1 cellular context compared by ENCODE assay signal in the genomic region with DNA sequence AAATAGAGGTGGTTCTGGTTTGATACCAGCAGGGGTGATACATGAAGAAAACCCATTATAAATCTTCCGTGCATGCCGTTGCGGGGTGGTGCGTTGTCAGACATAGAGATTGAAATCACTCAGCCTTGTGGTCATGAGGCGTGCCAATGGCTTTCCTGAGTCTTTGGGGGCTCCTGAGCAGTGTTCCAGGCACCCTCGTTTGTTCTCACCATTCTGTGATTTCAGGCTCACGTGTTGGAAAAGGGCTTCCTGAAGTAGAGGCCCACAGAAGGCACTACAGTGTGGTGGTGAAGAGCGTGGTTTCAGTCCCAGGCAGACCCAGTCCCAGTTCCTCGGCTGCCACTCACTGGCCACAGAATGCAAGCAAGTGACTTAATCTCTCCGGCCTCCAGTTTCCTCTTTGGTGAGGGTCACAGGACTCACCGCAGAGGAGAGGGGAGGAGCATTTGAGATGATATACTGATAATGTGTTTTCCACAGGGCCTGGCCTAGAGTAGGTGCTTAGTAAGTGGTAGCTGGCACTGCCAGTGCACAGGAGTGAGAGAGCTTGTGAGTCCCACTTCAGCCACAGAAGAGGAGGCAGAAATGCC.
TF ChIP-seq lines count a peak whose summit lies in the region.

No MANE protein-coding gene starts in this region.

TF ChIP-seq in HepG2, 621 proteins besides CTCF, POLR2A, EP300 and RAD21 (continued from another document):
- TF ChIP-seq MLX (CRISPR knock-in tag; IDR thresholded peaks at IDR 0.05) (no peak), RBAK (CRISPR knock-in tag; IDR thresholded peaks at IDR 0.05) (no peak), TBX3 (IDR thresholded peaks at IDR 0.05; ENCODE audit: borderline replicate concordance) (peak; percentile 58; the same call in 1 of the 2 replicates), ISX (CRISPR knock-in tag; conservative IDR thresholded peaks at IDR 0.05) (no peak), SAFB2 (CRISPR knock-in tag; IDR thresholded peaks at IDR 0.05; ENCODE audit: borderline replicate concordance, low read depth) (no peak), NFAT5 (CRISPR knock-in tag; IDR thresholded peaks at IDR 0.05) (0 out of 2 replicates have a peak, but pooled peaks have one; percentile 29), SSRP1 (CRISPR knock-in tag; IDR thresholded peaks at IDR 0.05) (peak; percentile 81; the same call in 1 of the 2 replicates), ZNF329 (CRISPR knock-in tag; IDR thresholded peaks at IDR 0.05; ENCODE audit: low read depth) (no peak), MTERF4 (CRISPR knock-in tag; IDR thresholded peaks at IDR 0.05) (no peak), JUNB (CRISPR knock-in tag; IDR thresholded peaks at IDR 0.05; ENCODE audit: borderline replicate concordance) (no peak), RCOR2 (CRISPR knock-in tag; IDR thresholded peaks at IDR 0.05) (no peak), ZHX1 (CRISPR knock-in tag; IDR thresholded peaks at IDR 0.05; ENCODE audit: low read depth) (no peak), MED1 (CRISPR knock-in tag; IDR thresholded peaks at IDR 0.05) (peak; percentile 60), FOXC1 (CRISPR knock-in tag; IDR thresholded peaks at IDR 0.05; ENCODE audit: borderline replicate concordance) (no peak), KAT7 (CRISPR knock-in tag; IDR thresholded peaks at IDR 0.05; ENCODE audit: borderline replicate concordance) (no peak), SIN3A (IDR thresholded peaks at IDR 0.05; ENCODE audit: borderline replicate concordance, low read depth, low read length) (no peak), GFI1 (CRISPR knock-in tag; IDR thresholded peaks at IDR 0.05; ENCODE audit: borderline replicate concordance) (peak; percentile 41; the same call in 1 of the 2 replicates), NCOA2 (CRISPR knock-in tag; IDR thresholded peaks at IDR 0.05) (no peak), YY1 (IDR thresholded peaks at IDR 0.05; ENCODE audit: insufficient read depth, insufficient replicate concordance, low read depth, low read length) (peak; percentile 18), RFXAP (CRISPR knock-in tag; IDR thresholded peaks at IDR 0.05; ENCODE audit: borderline replicate concordance) (0 out of 2 replicates have a peak, but pooled peaks have one; percentile 54), ZBTB21 (CRISPR knock-in tag; IDR thresholded peaks at IDR 0.05) (no peak), ATF3 (CRISPR knock-in tag; IDR thresholded peaks at IDR 0.05) (peak; percentile 49; the same call in 1 of the 2 replicates), KAT2B (IDR thresholded peaks at IDR 0.05; ENCODE audit: borderline replicate concordance, low read depth, low read length) (no peak), XRCC5 (optimal IDR thresholded peaks at IDR 0.05; ENCODE audit: low read length) (peak; percentile 63), ZNF574 (CRISPR knock-in tag; IDR thresholded peaks at IDR 0.05) (0 out of 2 replicates have a peak, but pooled peaks have one; percentile 22), ZNF251 (CRISPR knock-in tag; IDR thresholded peaks at IDR 0.05) (no peak), ZNF790 (CRISPR knock-in tag; IDR thresholded peaks at IDR 0.05; ENCODE audit: borderline replicate concordance) (no peak), ZNF296 (CRISPR knock-in tag; conservative IDR thresholded peaks at IDR 0.05) (no peak), KDM2A (CRISPR knock-in tag; IDR thresholded peaks at IDR 0.05; ENCODE audit: borderline replicate concordance, low read depth) (peak; percentile 40; the same call in 1 of the 2 replicates), KDM6A (CRISPR knock-in tag; IDR thresholded peaks at IDR 0.05; ENCODE audit: low read depth) (no peak)
- TF ChIP-seq, protein P1, sequence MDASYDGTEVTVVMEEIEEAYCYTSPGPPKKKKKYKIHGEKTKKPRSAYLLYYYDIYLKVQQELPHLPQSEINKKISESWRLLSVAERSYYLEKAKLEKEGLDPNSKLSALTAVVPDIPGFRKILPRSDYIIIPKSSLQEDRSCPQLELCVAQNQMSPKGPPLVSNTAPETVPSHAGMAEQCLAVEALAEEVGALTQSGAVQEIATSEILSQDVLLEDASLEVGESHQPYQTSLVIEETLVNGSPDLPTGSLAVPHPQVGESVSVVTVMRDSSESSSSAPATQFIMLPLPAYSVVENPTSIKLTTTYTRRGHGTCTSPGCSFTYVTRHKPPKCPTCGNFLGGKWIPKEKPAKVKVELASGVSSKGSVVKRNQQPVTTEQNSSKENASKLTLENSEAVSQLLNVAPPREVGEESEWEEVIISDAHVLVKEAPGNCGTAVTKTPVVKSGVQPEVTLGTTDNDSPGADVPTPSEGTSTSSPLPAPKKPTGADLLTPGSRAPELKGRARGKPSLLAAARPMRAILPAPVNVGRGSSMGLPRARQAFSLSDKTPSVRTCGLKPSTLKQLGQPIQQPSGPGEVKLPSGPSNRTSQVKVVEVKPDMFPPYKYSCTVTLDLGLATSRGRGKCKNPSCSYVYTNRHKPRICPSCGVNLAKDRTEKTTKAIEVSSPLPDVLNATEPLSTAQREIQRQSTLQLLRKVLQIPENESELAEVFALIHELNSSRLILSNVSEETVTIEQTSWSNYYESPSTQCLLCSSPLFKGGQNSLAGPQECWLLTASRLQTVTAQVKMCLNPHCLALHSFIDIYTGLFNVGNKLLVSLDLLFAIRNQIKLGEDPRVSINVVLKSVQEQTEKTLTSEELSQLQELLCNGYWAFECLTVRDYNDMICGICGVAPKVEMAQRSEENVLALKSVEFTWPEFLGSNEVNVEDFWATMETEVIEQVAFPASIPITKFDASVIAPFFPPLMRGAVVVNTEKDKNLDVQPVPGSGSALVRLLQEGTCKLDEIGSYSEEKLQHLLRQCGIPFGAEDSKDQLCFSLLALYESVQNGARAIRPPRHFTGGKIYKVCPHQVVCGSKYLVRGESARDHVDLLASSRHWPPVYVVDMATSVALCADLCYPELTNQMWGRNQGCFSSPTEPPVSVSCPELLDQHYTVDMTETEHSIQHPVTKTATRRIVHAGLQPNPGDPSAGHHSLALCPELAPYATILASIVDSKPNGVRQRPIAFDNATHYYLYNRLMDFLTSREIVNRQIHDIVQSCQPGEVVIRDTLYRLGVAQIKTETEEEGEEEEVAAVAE (CRISPR knock-in tag; IDR thresholded peaks at IDR 0.05; ENCODE audit: borderline replicate concordance) = no peak
- TF ChIP-seq, protein P2, sequence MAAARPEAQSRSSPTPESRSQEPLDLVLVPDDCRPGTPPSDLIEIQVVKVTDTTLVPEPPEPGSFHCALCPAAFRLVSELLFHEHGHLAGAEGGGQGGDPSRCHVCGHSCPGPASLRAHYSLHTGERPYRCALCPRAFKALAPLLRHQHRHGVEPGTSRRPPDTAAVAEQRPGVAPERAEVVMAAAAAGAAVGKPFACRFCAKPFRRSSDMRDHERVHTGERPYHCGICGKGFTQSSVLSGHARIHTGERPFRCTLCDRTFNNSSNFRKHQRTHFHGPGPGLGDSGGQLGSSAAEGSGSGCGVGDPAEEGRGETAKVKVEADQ (CRISPR knock-in tag; IDR thresholded peaks at IDR 0.05; ENCODE audit: borderline replicate concordance) = no peak
